19 cellular contexts compared by ENCODE assay signal in the genomic region with DNA sequence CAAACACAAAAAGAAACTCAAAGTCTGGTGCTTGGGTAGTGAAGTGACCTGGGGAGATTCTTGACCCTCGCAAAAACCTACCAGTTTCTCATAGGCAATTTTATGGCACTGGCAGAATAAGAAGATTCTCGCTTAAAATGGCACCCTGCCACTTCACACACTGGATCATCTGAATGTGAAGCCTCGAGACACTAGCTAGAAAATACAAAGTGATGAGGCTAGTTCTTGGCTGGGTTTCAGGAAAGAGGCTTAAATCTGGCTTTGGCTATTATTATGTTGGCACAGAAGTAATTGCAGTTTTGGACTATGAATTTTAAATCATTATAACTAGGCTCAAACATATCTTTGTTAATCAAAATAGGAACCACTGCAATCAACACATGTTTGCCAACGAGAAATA.
"Had no signal": no experiment of that assay in that cellular context is flagged by ENCODE, and none has a peak within 500 bp of the region (broad histone marks: within the 10 kb centered on the region; RNA-seq: fewer than 3 reads in every experiment).

No MANE protein-coding gene starts in this region.

- H3K9me3 ChIP-seq: MG63, SJSA1 had no signal

- H3K27ac ChIP-seq: SJSA1, SK-N-MC had no signal

- H3K4me3 ChIP-seq: MG63, SJSA1, SK-N-MC had no signal

- DNase-seq: IMR-90, Karpas-422, KG1, MG63, NCI-H1092, NCI-H1417, NCI-H1436 treated with DMSO at 0.1 percent for 48 hours, NCI-H1694, NCI-H187 treated with DMSO at 0.1 percent for 48 hours, NCI-H2029 treated with DMSO at 0.1 percent for 48 hours, NCI-H2227 treated with DMSO at 0.1 percent for 48 hours, NCI-H510A treated with DMSO at 0.1 percent for 48 hours, NCI-H526, NCI-H82, Right ventricle myocardium superior, RPMI8226, SIG-M5 had no signal

- H3K4me1 ChIP-seq: SJSA1 had no signal

- H3K36me3 ChIP-seq: MG63, SJSA1 had no signal

- H3K27me3 ChIP-seq: MG63, SJSA1 had no signal
